Comparison of ENCODE assay signal across 1 cellular context in the genomic region with DNA sequence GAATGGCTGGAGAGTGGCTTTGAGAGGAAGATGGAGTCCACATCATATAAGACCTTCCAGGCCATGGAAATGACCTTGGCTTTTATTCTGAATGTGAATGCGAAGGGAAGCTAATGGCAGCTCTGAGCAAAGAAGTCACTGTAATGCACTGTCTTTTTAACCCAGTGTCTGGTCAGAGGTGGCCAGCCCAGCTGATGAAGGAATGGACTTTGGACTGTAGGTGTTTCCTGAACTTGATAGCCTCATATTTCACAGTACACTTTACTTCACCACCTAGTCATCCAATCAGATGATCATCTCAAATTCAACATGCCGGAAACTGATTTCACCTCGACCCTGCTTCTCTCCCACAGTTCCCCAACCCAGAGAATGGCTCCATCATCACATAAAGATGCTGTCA.
TF ChIP-seq lines count a peak whose summit lies in the region.

No MANE protein-coding gene starts in this region.

TF ChIP-seq in HepG2, 621 proteins besides CTCF, POLR2A, EP300 and RAD21:
- no peak for TF ChIP-seq ZNF644 (CRISPR knock-in tag; IDR thresholded peaks at IDR 0.05; ENCODE audit: low read depth)
- TF ChIP-seq, protein P1, sequence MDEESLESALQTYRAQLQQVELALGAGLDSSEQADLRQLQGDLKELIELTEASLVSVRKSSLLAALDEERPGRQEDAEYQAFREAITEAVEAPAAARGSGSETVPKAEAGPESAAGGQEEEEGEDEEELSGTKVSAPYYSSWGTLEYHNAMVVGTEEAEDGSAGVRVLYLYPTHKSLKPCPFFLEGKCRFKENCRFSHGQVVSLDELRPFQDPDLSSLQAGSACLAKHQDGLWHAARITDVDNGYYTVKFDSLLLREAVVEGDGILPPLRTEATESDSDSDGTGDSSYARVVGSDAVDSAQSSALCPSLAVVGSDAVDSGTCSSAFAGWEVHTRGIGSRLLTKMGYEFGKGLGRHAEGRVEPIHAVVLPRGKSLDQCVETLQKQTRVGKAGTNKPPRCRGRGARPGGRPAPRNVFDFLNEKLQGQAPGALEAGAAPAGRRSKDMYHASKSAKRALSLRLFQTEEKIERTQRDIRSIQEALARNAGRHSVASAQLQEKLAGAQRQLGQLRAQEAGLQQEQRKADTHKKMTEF (CRISPR knock-in tag; IDR thresholded peaks at IDR 0.05) = no peak
- TF ChIP-seq RBM22 (optimal IDR thresholded peaks at IDR 0.05; ENCODE audit: low read length) = no peak
- TF ChIP-seq ZBTB3 (CRISPR knock-in tag; IDR thresholded peaks at IDR 0.05; ENCODE audit: borderline replicate concordance, low read depth) = no peak
- no peak for TF ChIP-seq SNAI1 (CRISPR knock-in tag; IDR thresholded peaks at IDR 0.05; ENCODE audit: borderline replicate concordance)
- TF ChIP-seq DNMT3B (CRISPR knock-in tag; conservative IDR thresholded peaks at IDR 0.05) = no peak
- TF ChIP-seq, protein P2, sequence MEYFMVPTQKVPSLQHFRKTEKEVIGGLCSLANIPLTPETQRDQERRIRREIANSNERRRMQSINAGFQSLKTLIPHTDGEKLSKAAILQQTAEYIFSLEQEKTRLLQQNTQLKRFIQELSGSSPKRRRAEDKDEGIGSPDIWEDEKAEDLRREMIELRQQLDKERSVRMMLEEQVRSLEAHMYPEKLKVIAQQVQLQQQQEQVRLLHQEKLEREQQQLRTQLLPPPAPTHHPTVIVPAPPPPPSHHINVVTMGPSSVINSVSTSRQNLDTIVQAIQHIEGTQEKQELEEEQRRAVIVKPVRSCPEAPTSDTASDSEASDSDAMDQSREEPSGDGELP (IDR thresholded peaks at IDR 0.05; ENCODE audit: borderline replicate concordance, low read depth) = peak; percentile 38; the same call in 1 of the 2 replicates
- TF ChIP-seq ZNF577 (CRISPR knock-in tag; IDR thresholded peaks at IDR 0.05; ENCODE audit: borderline replicate concordance, low read depth) = no peak
- TF ChIP-seq HNF4A (CRISPR knock-in tag; IDR thresholded peaks at IDR 0.05) = peak; percentile 34; the same call in 1 of the 2 replicates
- no peak for TF ChIP-seq ZNF335 (CRISPR knock-in tag; IDR thresholded peaks at IDR 0.05)
